In the genomic region with DNA sequence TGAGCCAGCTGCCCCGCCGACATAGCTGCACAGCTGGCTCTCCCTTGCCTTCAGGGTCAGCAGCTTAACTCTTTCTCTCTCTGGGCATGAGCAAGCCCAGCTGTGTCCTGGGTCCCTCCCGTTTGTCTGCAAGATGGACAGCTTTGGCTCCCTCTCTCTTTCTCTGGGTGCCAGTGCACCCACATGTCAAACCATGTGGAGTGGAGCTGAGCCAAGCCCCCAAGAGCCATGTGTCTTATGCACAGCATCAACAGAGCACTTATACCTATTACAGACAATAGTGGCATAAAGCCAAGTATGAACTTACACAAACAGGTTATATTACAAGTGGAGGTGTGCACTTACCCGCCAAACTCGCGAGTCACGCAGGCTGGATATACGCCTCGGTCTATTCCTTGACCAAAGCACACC, we compare ENCODE assay signal across 8 cellular contexts. TPM values are rescaled to one million over a fixed set of nuclear protein-coding genes. Genes with fewer than 3 reads are reported as not detected.
DNase-seq lines count a peak whose midpoint lies in the region; ATAC-seq and TF ChIP-seq lines count a peak whose summit lies in the region.

No MANE protein-coding gene starts in this region.

- no peaks in the 10 kb centered on the region for H3K9me3 ChIP-seq in BE2C

- H3K36me3 ChIP-seq in BE2C: no peaks in the 10 kb centered on the region

- DNase-seq in BE2C (peak; percentile 39), RPMI8226 (peak; percentile 59), fibroblast of the aortic adventitia (ENCODE audit: low read depth) (no peak)
- no peak for DNase-seq in stimulated activated naive CD8-positive, alpha-beta T cell treated with anti-CD3 and anti-CD28 coated beads, Interleukin-15, Interleukin-2, amounts not matched to agents 100 U/mL and 50 U/mL, for 24 hours
- no peak for DNase-seq in activated CD4-positive, alpha-beta T cell treated with anti-CD3 and anti-CD28 coated beads, Interleukin-2, amount 50 U/mL, for 4 hours

- H3K4me3 ChIP-seq in BE2C (ENCODE audit: low read depth, low read length) (no peak overlapping the region), fibroblast of the aortic adventitia (ENCODE audit: low read depth, low read length) (no peak overlapping the region)

- peak; percentile 46 for TF ChIP-seq CTCF in BE2C (IDR thresholded peaks at IDR 0.05; ENCODE audit: low read depth, low read length)
- TF ChIP-seq CTCF in fibroblast of the aortic adventitia (IDR thresholded peaks at IDR 0.05; ENCODE audit: insufficient read depth, low read length): peak; percentile 29

- peak; percentile 63 for ATAC-seq in GM18867 (IDR thresholded peaks at IDR 0.05; ENCODE audit: unreplicated experiment)
- peak; percentile 66 for ATAC-seq in stimulated activated naive CD8-positive, alpha-beta T cell treated with anti-CD3 and anti-CD28 coated beads, Interleukin-15, Interleukin-2, amounts not matched to agents 100 U/mL and 50 U/mL, for 24 hours
- ATAC-seq in GM18505 (IDR thresholded peaks at IDR 0.05; ENCODE audit: unreplicated experiment): no peak
- ATAC-seq in HG02759 (IDR thresholded peaks at IDR 0.05; ENCODE audit: unreplicated experiment): no peak

- H3K4me1 ChIP-seq in BE2C: no peaks in the 10 kb centered on the region

- no peaks in the 10 kb centered on the region for H3K27me3 ChIP-seq in BE2C

- TF ChIP-seq POLR2A in GM18505 (IDR thresholded peaks at IDR 0.05; ENCODE audit: borderline replicate concordance, extremely low read depth, insufficient read depth, insufficient read length): no peak

RNA-seq across cellular contexts. Expression of a gene that starts 35.7 kb away (rescaled TPM):
- 26.7 TPM for polyA plus RNA-seq in BE2C (2012; ENCODE audit: insufficient read depth, insufficient read length, low read depth)
- total RNA-seq in fibroblast of the aortic adventitia (ENCODE audit: low replicate concordance): 6.4 and 15.6 TPM in 2 replicates

RNA-seq across cellular contexts. Expression of a gene that starts 49.2 kb away (rescaled TPM):
- not detected for polyA plus RNA-seq in BE2C (2012; ENCODE audit: insufficient read depth, insufficient read length, low read depth)
- total RNA-seq in fibroblast of the aortic adventitia (ENCODE audit: low replicate concordance): 12.8 and 22.9 TPM in 2 replicates

Comparison
In these comparisons a context has a peak if more than half of its experiments do, and no peak if none do; other contexts are left out.
1. DNase-seq: peak in BE2C (single experiment) and RPMI8226 (single experiment); none in fibroblast of the aortic adventitia (single experiment), stimulated activated naive CD8-positive, alpha-beta T cell treated with anti-CD3 and anti-CD28 coated beads, Interleukin-15, Interleukin-2, amounts not matched to agents 100 U/mL and 50 U/mL, for 24 hours (single experiment) and activated CD4-positive, alpha-beta T cell treated with anti-CD3 and anti-CD28 coated beads, Interleukin-2, amount 50 U/mL, for 4 hours (0 of 2).
2. ATAC-seq: peak in GM18867 (single experiment) and stimulated activated naive CD8-positive, alpha-beta T cell treated with anti-CD3 and anti-CD28 coated beads, Interleukin-15, Interleukin-2, amounts not matched to agents 100 U/mL and 50 U/mL, for 24 hours (single experiment); none in GM18505 (single experiment) and HG02759 (single experiment).